ENCODE assay signal across 1 cellular context in the genomic region with DNA sequence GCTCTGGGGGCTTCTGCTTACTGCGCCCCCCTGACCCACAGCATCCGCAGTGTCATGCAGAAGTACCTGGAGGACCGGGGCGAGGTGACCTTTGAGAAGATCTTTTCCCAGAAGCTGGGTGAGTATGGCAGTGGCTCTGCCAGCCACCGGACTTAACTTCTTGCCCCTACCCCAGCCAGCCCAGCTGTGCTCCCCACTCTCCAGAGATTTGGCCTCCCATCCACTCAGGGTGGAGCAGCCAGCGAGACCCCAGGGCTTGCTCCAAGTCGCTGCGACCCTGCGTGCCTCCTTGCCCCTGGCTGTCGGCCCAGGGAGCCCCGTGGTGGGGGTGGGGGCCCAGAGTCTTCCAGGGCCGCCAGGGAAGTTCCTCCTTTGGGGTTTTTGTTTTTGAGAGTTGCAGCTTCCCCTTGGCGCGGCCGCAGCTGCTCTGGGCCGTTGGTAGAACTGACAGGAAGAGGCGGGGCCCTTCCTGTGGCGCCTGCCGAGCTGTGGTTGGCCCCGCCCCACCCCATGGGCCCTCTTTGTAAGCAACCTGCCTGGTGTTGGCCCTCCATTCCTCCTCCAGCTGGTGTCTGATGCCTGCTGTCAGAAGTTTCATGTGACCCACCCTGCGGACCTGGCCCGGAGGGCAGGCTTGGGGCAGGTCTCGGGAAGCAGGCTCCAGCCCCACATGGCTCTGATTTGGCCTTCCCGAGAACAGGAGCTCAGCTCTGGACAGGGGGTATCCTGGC.
TF ChIP-seq lines count a peak whose summit lies in the region.

No MANE protein-coding gene starts in this region.

TF ChIP-seq in K562, 482 proteins besides CTCF, POLR2A, EP300 and RAD21 (continued from another document and continues in another):
- TF ChIP-seq ARID4B (CRISPR knock-in tag; IDR thresholded peaks at IDR 0.05) (peak; percentile 83; the same call in 1 of the 2 replicates), NCOA4 (IDR thresholded peaks at IDR 0.05; ENCODE audit: partially characterized antibody) (no peak), C11orf30 (IDR thresholded peaks at IDR 0.05; ENCODE audit: low read depth) (no peak), BCL6 (CRISPR knock-in tag; IDR thresholded peaks at IDR 0.05) (no peak), POLR2B (IDR thresholded peaks at IDR 0.05; ENCODE audit: low read depth, partially characterized antibody) (peak; percentile 60), SREBF1 (IDR thresholded peaks at IDR 0.05; ENCODE audit: borderline replicate concordance, low read depth, low read length) (no peak), DIDO1 (tag; IDR thresholded peaks at IDR 0.05; ENCODE audit: low read depth) (no peak), CXXC5 (CRISPR knock-in tag; IDR thresholded peaks at IDR 0.05) (peak; percentile 80), PTRF (tag; IDR thresholded peaks at IDR 0.05) (no peak), ATF4 (CRISPR knock-in tag; IDR thresholded peaks at IDR 0.05) (peak; percentile 58), SUPT5H (IDR thresholded peaks at IDR 0.05) (peak; percentile 66; the same call in 1 of the 2 replicates), NCOR1 (IDR thresholded peaks at IDR 0.05) (no peak), ZNF347 (CRISPR knock-in tag; IDR thresholded peaks at IDR 0.05; ENCODE audit: low read depth) (no peak), MCM3 (IDR thresholded peaks at IDR 0.05) (no peak), CBFA2T2 (conservative IDR thresholded peaks at IDR 0.05) (no peak), PHB (CRISPR knock-in tag; IDR thresholded peaks at IDR 0.05) (peak; percentile 87; the same call in 1 of the 2 replicates), HMG20B (CRISPR knock-in tag; IDR thresholded peaks at IDR 0.05) (0 out of 2 replicates have a peak, but pooled peaks have one; percentile 59), UBTF (IDR thresholded peaks at IDR 0.05; ENCODE audit: borderline replicate concordance in 1 of 2, low read depth in 2 of 2, low read length in 2 of 2) (no peak), DDX20 (tag; IDR thresholded peaks at IDR 0.05; ENCODE audit: low read depth) (peak; percentile 43; the same call in 1 of the 2 replicates)
- TF ChIP-seq, protein P1, sequence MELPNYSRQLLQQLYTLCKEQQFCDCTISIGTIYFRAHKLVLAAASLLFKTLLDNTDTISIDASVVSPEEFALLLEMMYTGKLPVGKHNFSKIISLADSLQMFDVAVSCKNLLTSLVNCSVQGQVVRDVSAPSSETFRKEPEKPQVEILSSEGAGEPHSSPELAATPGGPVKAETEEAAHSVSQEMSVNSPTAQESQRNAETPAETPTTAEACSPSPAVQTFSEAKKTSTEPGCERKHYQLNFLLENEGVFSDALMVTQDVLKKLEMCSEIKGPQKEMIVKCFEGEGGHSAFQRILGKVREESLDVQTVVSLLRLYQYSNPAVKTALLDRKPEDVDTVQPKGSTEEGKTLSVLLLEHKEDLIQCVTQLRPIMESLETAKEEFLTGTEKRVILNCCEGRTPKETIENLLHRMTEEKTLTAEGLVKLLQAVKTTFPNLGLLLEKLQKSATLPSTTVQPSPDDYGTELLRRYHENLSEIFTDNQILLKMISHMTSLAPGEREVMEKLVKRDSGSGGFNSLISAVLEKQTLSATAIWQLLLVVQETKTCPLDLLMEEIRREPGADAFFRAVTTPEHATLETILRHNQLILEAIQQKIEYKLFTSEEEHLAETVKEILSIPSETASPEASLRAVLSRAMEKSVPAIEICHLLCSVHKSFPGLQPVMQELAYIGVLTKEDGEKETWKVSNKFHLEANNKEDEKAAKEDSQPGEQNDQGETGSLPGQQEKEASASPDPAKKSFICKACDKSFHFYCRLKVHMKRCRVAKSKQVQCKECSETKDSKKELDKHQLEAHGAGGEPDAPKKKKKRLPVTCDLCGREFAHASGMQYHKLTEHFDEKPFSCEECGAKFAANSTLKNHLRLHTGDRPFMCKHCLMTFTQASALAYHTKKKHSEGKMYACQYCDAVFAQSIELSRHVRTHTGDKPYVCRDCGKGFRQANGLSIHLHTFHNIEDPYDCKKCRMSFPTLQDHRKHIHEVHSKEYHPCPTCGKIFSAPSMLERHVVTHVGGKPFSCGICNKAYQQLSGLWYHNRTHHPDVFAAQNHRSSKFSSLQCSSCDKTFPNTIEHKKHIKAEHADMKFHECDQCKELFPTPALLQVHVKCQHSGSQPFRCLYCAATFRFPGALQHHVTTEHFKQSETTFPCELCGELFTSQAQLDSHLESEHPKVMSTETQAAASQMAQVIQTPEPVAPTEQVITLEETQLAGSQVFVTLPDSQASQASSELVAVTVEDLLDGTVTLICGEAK (IDR thresholded peaks at IDR 0.05): peak; percentile 71
- TF ChIP-seq, protein P1 (CRISPR knock-in tag; IDR thresholded peaks at IDR 0.05): no peak
- TF ChIP-seq, protein P2, sequence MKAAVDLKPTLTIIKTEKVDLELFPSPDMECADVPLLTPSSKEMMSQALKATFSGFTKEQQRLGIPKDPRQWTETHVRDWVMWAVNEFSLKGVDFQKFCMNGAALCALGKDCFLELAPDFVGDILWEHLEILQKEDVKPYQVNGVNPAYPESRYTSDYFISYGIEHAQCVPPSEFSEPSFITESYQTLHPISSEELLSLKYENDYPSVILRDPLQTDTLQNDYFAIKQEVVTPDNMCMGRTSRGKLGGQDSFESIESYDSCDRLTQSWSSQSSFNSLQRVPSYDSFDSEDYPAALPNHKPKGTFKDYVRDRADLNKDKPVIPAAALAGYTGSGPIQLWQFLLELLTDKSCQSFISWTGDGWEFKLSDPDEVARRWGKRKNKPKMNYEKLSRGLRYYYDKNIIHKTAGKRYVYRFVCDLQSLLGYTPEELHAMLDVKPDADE (conservative IDR thresholded peaks at IDR 0.05; ENCODE audit: control insufficient read depth, low read depth, low read length): peak; percentile 87
- TF ChIP-seq, protein P3, sequence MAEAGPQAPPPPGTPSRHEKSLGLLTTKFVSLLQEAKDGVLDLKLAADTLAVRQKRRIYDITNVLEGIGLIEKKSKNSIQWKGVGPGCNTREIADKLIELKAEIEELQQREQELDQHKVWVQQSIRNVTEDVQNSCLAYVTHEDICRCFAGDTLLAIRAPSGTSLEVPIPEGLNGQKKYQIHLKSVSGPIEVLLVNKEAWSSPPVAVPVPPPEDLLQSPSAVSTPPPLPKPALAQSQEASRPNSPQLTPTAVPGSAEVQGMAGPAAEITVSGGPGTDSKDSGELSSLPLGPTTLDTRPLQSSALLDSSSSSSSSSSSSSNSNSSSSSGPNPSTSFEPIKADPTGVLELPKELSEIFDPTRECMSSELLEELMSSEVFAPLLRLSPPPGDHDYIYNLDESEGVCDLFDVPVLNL (CRISPR knock-in tag; IDR thresholded peaks at IDR 0.05; ENCODE audit: low read depth): no peak
- TF ChIP-seq, protein P4, sequence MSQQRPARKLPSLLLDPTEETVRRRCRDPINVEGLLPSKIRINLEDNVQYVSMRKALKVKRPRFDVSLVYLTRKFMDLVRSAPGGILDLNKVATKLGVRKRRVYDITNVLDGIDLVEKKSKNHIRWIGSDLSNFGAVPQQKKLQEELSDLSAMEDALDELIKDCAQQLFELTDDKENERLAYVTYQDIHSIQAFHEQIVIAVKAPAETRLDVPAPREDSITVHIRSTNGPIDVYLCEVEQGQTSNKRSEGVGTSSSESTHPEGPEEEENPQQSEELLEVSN (IDR thresholded peaks at IDR 0.05; ENCODE audit: borderline replicate concordance in 1 of 2, extremely low read depth in 1 of 2, insufficient read depth in 1 of 2, insufficient read length in 1 of 2, low read depth in 1 of 2, low read length in 1 of 2, poor library complexity in 1 of 2, severe bottlenecking in 1 of 2): peak in 1 of 2 experiments; percentile 42
- TF ChIP-seq, protein P5, sequence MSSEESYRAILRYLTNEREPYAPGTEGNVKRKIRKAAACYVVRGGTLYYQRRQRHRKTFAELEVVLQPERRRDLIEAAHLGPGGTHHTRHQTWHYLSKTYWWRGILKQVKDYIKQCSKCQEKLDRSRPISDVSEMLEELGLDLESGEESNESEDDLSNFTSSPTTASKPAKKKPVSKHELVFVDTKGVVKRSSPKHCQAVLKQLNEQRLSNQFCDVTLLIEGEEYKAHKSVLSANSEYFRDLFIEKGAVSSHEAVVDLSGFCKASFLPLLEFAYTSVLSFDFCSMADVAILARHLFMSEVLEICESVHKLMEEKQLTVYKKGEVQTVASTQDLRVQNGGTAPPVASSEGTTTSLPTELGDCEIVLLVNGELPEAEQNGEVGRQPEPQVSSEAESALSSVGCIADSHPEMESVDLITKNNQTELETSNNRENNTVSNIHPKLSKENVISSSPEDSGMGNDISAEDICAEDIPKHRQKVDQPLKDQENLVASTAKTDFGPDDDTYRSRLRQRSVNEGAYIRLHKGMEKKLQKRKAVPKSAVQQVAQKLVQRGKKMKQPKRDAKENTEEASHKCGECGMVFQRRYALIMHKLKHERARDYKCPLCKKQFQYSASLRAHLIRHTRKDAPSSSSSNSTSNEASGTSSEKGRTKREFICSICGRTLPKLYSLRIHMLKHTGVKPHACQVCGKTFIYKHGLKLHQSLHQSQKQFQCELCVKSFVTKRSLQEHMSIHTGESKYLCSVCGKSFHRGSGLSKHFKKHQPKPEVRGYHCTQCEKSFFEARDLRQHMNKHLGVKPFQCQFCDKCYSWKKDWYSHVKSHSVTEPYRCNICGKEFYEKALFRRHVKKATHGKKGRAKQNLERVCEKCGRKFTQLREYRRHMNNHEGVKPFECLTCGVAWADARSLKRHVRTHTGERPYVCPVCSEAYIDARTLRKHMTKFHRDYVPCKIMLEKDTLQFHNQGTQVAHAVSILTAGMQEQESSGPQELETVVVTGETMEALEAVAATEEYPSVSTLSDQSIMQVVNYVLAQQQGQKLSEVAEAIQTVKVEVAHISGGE (CRISPR knock-in tag; IDR thresholded peaks at IDR 0.05): peak in 1 of 3 experiments; percentile 79; a peak in 1 of 6 replicates
